11 cellular contexts compared by ENCODE assay signal in genomic region chr10:46325021-46325420, GRCh38. TPM values are rescaled to one million over a fixed set of nuclear protein-coding genes. Genes with fewer than 3 reads are reported as not detected.
DNase-seq lines count a peak whose midpoint lies in the region; TF ChIP-seq lines count a peak whose summit lies in the region.
"Had no signal": no experiment of that assay in that cellular context is flagged by ENCODE, and none has a peak within 500 bp of the region (broad histone marks: within the 10 kb centered on the region; RNA-seq: fewer than 3 reads in every experiment).

No MANE protein-coding gene starts in this region.

- H3K4me2 ChIP-seq in DOHH2 (ENCODE audit: low read length) (no peak overlapping the region), osteoblast (ENCODE audit: insufficient read depth, low read length) (no peak overlapping the region)

- H3F3A ChIP-seq in DOHH2 (ENCODE audit: control insufficient read depth, insufficient read depth), result no peaks in the 10 kb centered on the region

- H3K9me3 ChIP-seq in DOHH2 (ENCODE audit: control insufficient read depth, insufficient read depth, low read length) (no peaks in the 10 kb centered on the region), osteoblast (ENCODE audit: low read depth, low read length) (no peaks in the 10 kb centered on the region)

- H3K79me2 ChIP-seq in DOHH2 (ENCODE audit: control insufficient read depth, low read length), result no peaks in the 10 kb centered on the region
- no peaks in the 10 kb centered on the region for H3K79me2 ChIP-seq in osteoblast (ENCODE audit: insufficient read depth, low read length)

- no peaks in the 10 kb centered on the region for H3K9me2 ChIP-seq in DOHH2 (replicated peaks; ENCODE audit: control insufficient read depth, low read length)

- peak; percentile 52 for TF ChIP-seq CTCF in DOHH2 (IDR thresholded peaks at IDR 0.05; ENCODE audit: low read depth, low read length, poor library complexity, severe bottlenecking)
- TF ChIP-seq CTCF in epithelial cell of proximal tubule (conservative IDR thresholded peaks at IDR 0.05; ENCODE audit: low read depth, low read length), result peak; percentile 42
- peak; percentile 26 for TF ChIP-seq CTCF in osteoblast (IDR thresholded peaks at IDR 0.05; ENCODE audit: extremely low read depth, low read depth, low read length)

- H3K27ac ChIP-seq in DOHH2 (ENCODE audit: low read depth, low read length), result no peak overlapping the region
- no peak overlapping the region for H3K27ac ChIP-seq in osteoblast (ENCODE audit: low read depth, low read length)

- H3K36me3 ChIP-seq in DOHH2 (ENCODE audit: control insufficient read depth, low read length), result no peaks in the 10 kb centered on the region
- no peaks in the 10 kb centered on the region for H3K36me3 ChIP-seq in osteoblast (ENCODE audit: insufficient read depth, low read length)

- H3K4me1 ChIP-seq in DOHH2 (ENCODE audit: control insufficient read depth, low read length), result no peaks in the 10 kb centered on the region
- H3K4me1 ChIP-seq in osteoblast (ENCODE audit: insufficient read depth, low read length), result no peaks in the 10 kb centered on the region

- H3K4me3 ChIP-seq in DOHH2 (ENCODE audit: low read length) (no peak overlapping the region), epithelial cell of proximal tubule (ENCODE audit: low read depth, low read length) (no peak overlapping the region), osteoblast (ENCODE audit: insufficient read depth, low read length) (no peak overlapping the region)

- H4K20me1 ChIP-seq in DOHH2 (ENCODE audit: control insufficient read depth, insufficient read depth, low read depth, low read length) (no peaks in the 10 kb centered on the region), osteoblast (ENCODE audit: insufficient read depth, low read length) (no peaks in the 10 kb centered on the region)

- H2AFZ ChIP-seq in osteoblast (ENCODE audit: low read length), result no peak overlapping the region

- H3K27me3 ChIP-seq in DOHH2 (ENCODE audit: control insufficient read depth, low read length), result peaks cover 13% of the 10 kb centered on the region
- peaks cover 2% of the 10 kb centered on the region for H3K27me3 ChIP-seq in osteoblast (ENCODE audit: insufficient read depth, low read length)

- DNase-seq in M059J (ENCODE audit: low read depth), result peak; percentile 36
- DNase-seq in epithelial cell of proximal tubule (ENCODE audit: low read depth), result no peak
- peak; percentile 86 for DNase-seq in osteoblast (ENCODE audit: insufficient read length, low spot score, missing footprints)
- DNase-seq in GOT3 (lab: John Stamatoyannopoulos, UW), result no peak
- DNase-seq in LoVo (ENCODE audit: low spot score), result no peak
- DNase-seq in NCI-H69 (lab: John Stamatoyannopoulos, UW), result no peak
- DNase-seq in CD1c-positive myeloid dendritic cell (ENCODE audit: extremely low spot score), result no peak
- DNase-seq: activated CD8-positive, alpha-beta memory T cell treated with anti-CD3 and anti-CD28 coated beads, Interleukin-2, amount 50 U/mL, for 48 hours; caudate nucleus had no signal

RNA-seq across cellular contexts. Expression of gene ANTXRL, which starts 38.2 kb away (rescaled TPM):
- total RNA-seq in M059J (2014; rRNA removed; shearing (Covaris generic)), result 1.6 TPM in 1 of 2 replicates, not detected in the other
- total RNA-seq in epithelial cell of proximal tubule (not detected in 2 replicates), osteoblast (not detected in 2 replicates)
- total RNA-seq: pulmonary artery endothelial cell had no signal

RNA-seq across cellular contexts. Expression of gene ANXA8L1, which starts 50.6 kb away (rescaled TPM):
- total RNA-seq in M059J (2014; rRNA removed; shearing (Covaris generic)), result 0.37 and 2.9 TPM in 2 replicates
- total RNA-seq in epithelial cell of proximal tubule (1.7 and 3.3 TPM in 2 replicates), osteoblast (0.29 and 0.36 TPM in 2 replicates)
- total RNA-seq: pulmonary artery endothelial cell had no signal

Comparison
In these comparisons a context has a peak if more than half of its experiments do, and no peak if none do; other contexts are left out.
1. DNase-seq: peak in M059J (single experiment) and osteoblast (single experiment); none in epithelial cell of proximal tubule (single experiment), GOT3 (single experiment), LoVo (single experiment), NCI-H69 (single experiment) and CD1c-positive myeloid dendritic cell (single experiment).
2. Peak in every context shown above with its lines, with median percentiles within 50 percentile points of each other: CTCF ChIP-seq.